Comparison of ENCODE assay signal across 8 cellular contexts in the genomic region with DNA sequence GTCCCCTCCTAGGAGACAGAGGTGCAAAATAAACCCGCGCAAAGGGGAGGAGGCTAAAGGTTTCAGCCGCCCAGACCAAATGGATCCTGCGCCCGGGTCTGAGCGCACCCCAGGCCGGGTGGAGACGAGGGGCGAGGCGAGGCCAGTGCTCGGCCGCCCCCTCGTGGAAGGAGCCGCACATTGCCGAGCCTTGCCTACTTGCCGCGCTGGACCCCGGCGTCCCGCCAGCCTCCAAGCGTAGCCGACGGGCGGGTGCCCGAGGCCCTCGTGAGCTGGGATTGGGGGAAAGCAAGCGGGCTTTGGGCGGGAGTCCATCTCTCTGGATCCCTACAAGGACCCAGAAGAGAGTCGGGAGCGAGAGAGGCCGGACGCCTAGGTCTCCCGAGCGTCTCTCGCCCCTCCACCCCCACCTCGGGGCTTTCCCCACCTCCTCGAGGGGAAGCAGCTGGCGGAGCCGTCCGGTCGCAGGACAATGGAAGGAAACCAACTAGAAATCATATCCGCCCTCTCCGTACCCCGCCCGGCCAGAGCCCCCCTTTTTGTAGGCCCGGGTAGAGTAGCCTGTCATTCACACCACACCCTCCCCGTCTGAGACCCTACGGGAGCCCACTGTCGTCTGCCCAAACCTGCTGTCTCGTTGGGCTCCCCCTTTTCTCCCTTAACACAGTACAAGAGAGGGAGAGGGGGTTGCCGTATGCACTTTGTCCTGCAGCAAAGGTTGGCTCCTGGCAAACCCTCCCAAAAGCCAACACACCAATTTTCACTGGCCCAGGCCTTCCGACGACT. TPM values are rescaled to one million over a fixed set of nuclear protein-coding genes. Genes with fewer than 3 reads are reported as not detected.
DNase-seq lines count a peak whose midpoint lies in the region; ATAC-seq, FAIRE-seq and TF ChIP-seq lines count a peak whose summit lies in the region.

No MANE protein-coding gene starts in this region.

- no peak overlapping the region for H3K27ac ChIP-seq in CD4-positive, alpha-beta memory T cell (ENCODE audit: low read depth, low read length)
- H3K27ac ChIP-seq in IMR-90 (ENCODE audit: insufficient read depth, low read length) (no peak overlapping the region), SJSA1 (no peak overlapping the region), trophoblast cell (ENCODE audit: low read depth, low read length) (no peak overlapping the region)

- peak; percentile 73 to 79 (median 74) for DNase-seq in CD4-positive, alpha-beta memory T cell
- DNase-seq in IMR-90 (peak; percentile 36), SJSA1 (ENCODE audit: low read depth in 1 of 2, low spot score in 2 of 2) (peak; percentile 64 to 71), Right ventricle myocardium superior (peak; percentile 91), trophoblast cell (peak; percentile 47 to 77), urothelium cell line (ENCODE audit: low spot score) (peak; percentile 80)

- H2AFZ ChIP-seq in IMR-90 (replicated peaks; ENCODE audit: low read length, poor library complexity), result peak overlapping the region; percentile 95
- H2AFZ ChIP-seq in trophoblast cell (ENCODE audit: insufficient read depth, low read length, poor library complexity), result peak overlapping the region; percentile 89

- no peak overlapping the region for H2AK5ac ChIP-seq in IMR-90 (ENCODE audit: low read depth, low read length)
- H2AK5ac ChIP-seq in trophoblast cell (ENCODE audit: low read length), result no peak overlapping the region

- peaks cover 42% of the 10 kb centered on the region for H3K4me1 ChIP-seq in CD4-positive, alpha-beta memory T cell (ENCODE audit: insufficient read depth, low read length)
- H3K4me1 ChIP-seq in IMR-90 (ENCODE audit: control insufficient read depth, insufficient read depth, low read length) (peaks cover 4% of the 10 kb centered on the region; the same call in 1 of the 2 replicates), SJSA1 (replicated peaks) (peaks cover 22% of the 10 kb centered on the region), trophoblast cell (ENCODE audit: control insufficient read depth in 1 of 2, insufficient read depth in 2 of 2, low read length in 2 of 2) (peaks cover 9 to 17% of the 10 kb centered on the region in 2 experiments)

- H3K56ac ChIP-seq in IMR-90 (ENCODE audit: extremely low read depth, insufficient read depth, low read length), result no peak overlapping the region

- no peaks in the 10 kb centered on the region for H3K79me2 ChIP-seq in trophoblast cell (ENCODE audit: control insufficient read depth, insufficient read depth, low read length, poor library complexity)

- H4K8ac ChIP-seq in IMR-90 (ENCODE audit: low read depth in 2 of 2, low read length in 2 of 2) (peak overlapping the region; percentile 45 to 79; a peak in 3 of 4 replicates), trophoblast cell (ENCODE audit: low read depth, low read length) (peak overlapping the region; percentile 76)

- H3K4me3 Mint-ChIP-seq in CD4-positive, alpha-beta memory T cell, result peak overlapping the region; percentile 63 to 88 (median 76)
- H3K4me3 Mint-ChIP-seq in activated naive CD4-positive, alpha-beta T cell treated with anti-CD3 and anti-CD28 coated beads, Interleukin-2, amount 50 U/mL, for 24 hours, result peak overlapping the region; percentile 66

- H3K36me3 ChIP-seq in CD4-positive, alpha-beta memory T cell (ENCODE audit: insufficient read depth, low read length), result peaks cover 2% of the 10 kb centered on the region
- no peaks in the 10 kb centered on the region for H3K36me3 ChIP-seq in IMR-90 (ENCODE audit: control insufficient read depth, insufficient read depth, low read length)
- peaks cover 1% of the 10 kb centered on the region; the same call in 1 of the 2 replicates for H3K36me3 ChIP-seq in SJSA1
- H3K36me3 ChIP-seq in trophoblast cell (ENCODE audit: control insufficient read depth in 1 of 2, insufficient read depth in 2 of 2, low read length in 2 of 2), result peaks cover 3% of the 10 kb centered on the region in 2 experiments

- POLR2A ChIA-PET in CD4-positive, alpha-beta memory T cell (lab: Charles Lee; ENCODE audit: partially characterized antibody), result interaction anchor here (1.0 to 3.2 kb wide), 9 partner anchors 6 to 108 kb away, joined by 3 to 18 read pairs (median 8); partner anchors contain the start of genes RNASEK and SLC16A13
- POLR2A ChIA-PET in IMR-90 (lab: Charles Lee; ENCODE audit: unreplicated experiment), result interaction anchor here (0.6 kb wide), 1 partner anchor 10 kb away, joined by 4 read pairs; no protein-coding TSS in a partner anchor

- H3K4ac ChIP-seq in IMR-90 (ENCODE audit: low read depth, low read length) (no peak overlapping the region; the same call in 1 of the 2 replicates), trophoblast cell (ENCODE audit: low read depth, low read length) (no peak overlapping the region)

- no peak overlapping the region for H2BK5ac ChIP-seq in IMR-90 (ENCODE audit: low read depth, low read length, poor library complexity, severe bottlenecking)
- no peak overlapping the region for H2BK5ac ChIP-seq in trophoblast cell (ENCODE audit: low read depth, low read length, poor library complexity)

- peak; percentile 78 for ATAC-seq in GM19452 (IDR thresholded peaks at IDR 0.05; ENCODE audit: unreplicated experiment)
- peak; percentile 89 for ATAC-seq in IMR-90 (ENCODE audit: low read depth)
- ATAC-seq in Right ventricle myocardium superior (ENCODE audit: poor library complexity), result peak; percentile 74

- H3K9ac ChIP-seq in IMR-90 (ENCODE audit: low read depth, low read length), result peak overlapping the region; percentile 24
- H3K9ac ChIP-seq in trophoblast cell (ENCODE audit: low read length), result no peak overlapping the region

- dilution Hi-C loops in IMR-90 (cut with HindIII; ENCODE audit: low sequenced_read_pairs, unreplicated experiment), result no loop called here

- H2BK15ac ChIP-seq in IMR-90 (ENCODE audit: low read depth, low read length), result no peak overlapping the region

- no peaks in the 10 kb centered on the region for H3K9me3 Mint-ChIP-seq in CD4-positive, alpha-beta memory T cell
- H3K9me3 Mint-ChIP-seq in activated naive CD4-positive, alpha-beta T cell treated with anti-CD3 and anti-CD28 coated beads, Interleukin-2, amount 50 U/mL, for 24 hours, result no peaks in the 10 kb centered on the region

- H4K20me1 ChIP-seq in IMR-90 (ENCODE audit: insufficient read depth, low read length), result no peaks in the 10 kb centered on the region

- H3K23ac ChIP-seq in IMR-90 (ENCODE audit: low read depth, low read length), result no peak overlapping the region
- H3K23ac ChIP-seq in trophoblast cell (ENCODE audit: low read length), result no peak overlapping the region

- H3K9me1 ChIP-seq in IMR-90 (ENCODE audit: insufficient read depth, low read length), result no peaks in the 10 kb centered on the region; the same call in 1 of the 2 replicates

- TF ChIP-seq POLR2A in IMR-90 (IDR thresholded peaks at IDR 0.05; ENCODE audit: low read depth, low read length), result 0 out of 2 replicates have a peak, but pooled peaks have one; percentile 39

- in situ Hi-C loops in IMR-90 (cut with MboI; ENCODE audit: low sequenced_read_pairs), result no loop called here

- H3K27ac Mint-ChIP-seq in CD4-positive, alpha-beta memory T cell, result peak overlapping the region; percentile 81 to 97 (median 91)
- H3K27ac Mint-ChIP-seq in activated naive CD4-positive, alpha-beta T cell treated with anti-CD3 and anti-CD28 coated beads, Interleukin-2, amount 50 U/mL, for 24 hours, result no peak overlapping the region

- H3K4me2 ChIP-seq in IMR-90 (ENCODE audit: low read depth, low read length) (peak overlapping the region; percentile 62), trophoblast cell (ENCODE audit: low read length) (peak overlapping the region; percentile 59)

- intact Hi-C loops in CD4-positive, alpha-beta memory T cell (cut with micrococcal nuclease), result loop anchor here (1.0 kb wide), 2 partner anchors 111 to 179 kb away; no protein-coding TSS in a partner anchor
- intact Hi-C loops in IMR-90 (cut with micrococcal nuclease), result loop anchor here (1.0 to 5.0 kb wide), 3 partner anchors 109 to 356 kb away; no protein-coding TSS in a partner anchor
- intact Hi-C loops in Right ventricle myocardium superior (cut with DNase I), result loop anchor here (5.0 kb wide), 1 partner anchor 110 kb away; no protein-coding TSS in a partner anchor

- no peak overlapping the region for H2BK12ac ChIP-seq in trophoblast cell (ENCODE audit: low read length)

- peaks cover 21 to 60% (median 38%) of the 10 kb centered on the region in 4 donors for H3K4me1 Mint-ChIP-seq in CD4-positive, alpha-beta memory T cell
- H3K4me1 Mint-ChIP-seq in activated naive CD4-positive, alpha-beta T cell treated with anti-CD3 and anti-CD28 coated beads, Interleukin-2, amount 50 U/mL, for 24 hours, result peaks cover 42% of the 10 kb centered on the region

- H2BK120ac ChIP-seq in IMR-90 (ENCODE audit: low read depth, low read length) (no peak overlapping the region), trophoblast cell (ENCODE audit: insufficient read depth, low read length, poor library complexity) (peak overlapping the region; percentile 18)

- no peak for FAIRE-seq in urothelium cell line (lab: Jason Lieb, UNC)

- H4K5ac ChIP-seq in IMR-90 (ENCODE audit: low read depth, low read length), result 0 out of 2 replicates have a peak overlapping the region, but pooled peaks have one; percentile 14

- H2BK20ac ChIP-seq in IMR-90 (ENCODE audit: low read depth, low read length), result no peak overlapping the region

- CTCF ChIA-PET in CD4-positive, alpha-beta memory T cell (lab: Charles Lee; ENCODE audit: partially characterized antibody), result interaction anchor here (0.7 to 6.8 kb wide), 23 partner anchors 9 to 360 kb away, joined by 3 to 64 read pairs (median 6); partner anchors contain the start of genes RNASEK, SLC16A11 and SLC16A13
- CTCF ChIA-PET in IMR-90 (lab: Yijun Ruan, JAX), result interaction anchor here (0.6 to 1.6 kb wide), 5 partner anchors 10 to 398 kb away, joined by 3 to 13 read pairs (median 4); no protein-coding TSS in a partner anchor

- H4K12ac ChIP-seq in trophoblast cell (ENCODE audit: low read depth, low read length), result peak overlapping the region; percentile 48

- no peak overlapping the region for H4K91ac ChIP-seq in IMR-90 (ENCODE audit: insufficient read depth, low read depth, low read length)
- no peak overlapping the region for H4K91ac ChIP-seq in trophoblast cell (ENCODE audit: low read depth, low read length)

- peaks cover 0 to 3% of the 10 kb centered on the region in 2 donors for H3K27me3 Mint-ChIP-seq in CD4-positive, alpha-beta memory T cell
- H3K27me3 Mint-ChIP-seq in activated naive CD4-positive, alpha-beta T cell treated with anti-CD3 and anti-CD28 coated beads, Interleukin-2, amount 50 U/mL, for 24 hours, result no peaks in the 10 kb centered on the region

- peak; percentile 80 for TF ChIP-seq RAD21 in IMR-90 (IDR thresholded peaks at IDR 0.05; ENCODE audit: low read length)

- H2AK9ac ChIP-seq in IMR-90 (replicated peaks; ENCODE audit: low read depth, low read length, poor library complexity), result peak overlapping the region; percentile 83

- WGBS in IMR-90 (ENCODE audit: extremely low coverage in 2 of 2, insufficient read length in 1 of 2), 2 experiments, result 4% methylated on average over 15 of the region's 53 CpGs; no CpG with 5 or more reads in 1 of the 2 experiments
- WGBS in trophoblast cell (ENCODE audit: extremely low coverage, insufficient coverage, insufficient read length), result no CpG with 5 or more reads among the region's 53 CpGs

- H3K79me1 ChIP-seq in IMR-90 (ENCODE audit: low read depth in 1 of 2, low read length in 2 of 2), result no peaks in the 10 kb centered on the region
- peaks cover 2% of the 10 kb centered on the region for H3K79me1 ChIP-seq in trophoblast cell (ENCODE audit: low read length)

- no peaks in the 10 kb centered on the region for H3K9me3 ChIP-seq in CD4-positive, alpha-beta memory T cell (ENCODE audit: control insufficient read depth in 1 of 2, low read length in 2 of 2)
- H3K9me3 ChIP-seq in IMR-90 (ENCODE audit: control insufficient read depth, insufficient read depth, low read length) (no peaks in the 10 kb centered on the region), SJSA1 (replicated peaks) (no peaks in the 10 kb centered on the region), trophoblast cell (ENCODE audit: insufficient read depth, low read depth, low read length) (peaks cover 6% of the 10 kb centered on the region)

- H3K27me3 ChIP-seq in CD4-positive, alpha-beta memory T cell (ENCODE audit: insufficient read depth, low read length), result no peaks in the 10 kb centered on the region
- peaks cover 10% of the 10 kb centered on the region; the same call in 1 of the 2 replicates for H3K27me3 ChIP-seq in IMR-90 (ENCODE audit: control insufficient read depth, insufficient read depth, low read length)
- no peaks in the 10 kb centered on the region for H3K27me3 ChIP-seq in SJSA1 (replicated peaks)
- peaks cover 14% of the 10 kb centered on the region for H3K27me3 ChIP-seq in trophoblast cell (ENCODE audit: insufficient read depth, low read length)

- H3K14ac ChIP-seq in IMR-90 (replicated peaks; ENCODE audit: low read depth, low read length) (no peak overlapping the region), trophoblast cell (ENCODE audit: low read length) (no peak overlapping the region)

- no TSS peak for BruUV-seq in IMR-90 (replicated peaks; lab: Mats Ljungman, UMichigan)

- H3K36me3 Mint-ChIP-seq in CD4-positive, alpha-beta memory T cell, result peaks cover 1 to 4% of the 10 kb centered on the region in 2 donors
- H3K36me3 Mint-ChIP-seq in activated naive CD4-positive, alpha-beta T cell treated with anti-CD3 and anti-CD28 coated beads, Interleukin-2, amount 50 U/mL, for 24 hours, result no peaks in the 10 kb centered on the region

- H3K18ac ChIP-seq in IMR-90 (ENCODE audit: low read depth, low read length), result no peak overlapping the region
- H3K18ac ChIP-seq in trophoblast cell (ENCODE audit: low read length), result no peak overlapping the region

- peak overlapping the region; percentile 6 to 37 for H3K4me3 ChIP-seq in CD4-positive, alpha-beta memory T cell (ENCODE audit: low read length in 2 of 2)
- H3K4me3 ChIP-seq in IMR-90 (ENCODE audit: insufficient read depth, low read depth, low read length) (no peak overlapping the region), SJSA1 (peak overlapping the region; percentile 23), trophoblast cell (ENCODE audit: low read depth, low read length) (no peak overlapping the region)

- peak; percentile 87 for TF ChIP-seq CTCF in IMR-90 (conservative IDR thresholded peaks at IDR 0.05; ENCODE audit: low read depth, low read length)

RNA-seq across cellular contexts. Expression of gene BCL6B, which starts 0.7 kb away (rescaled TPM):
- total RNA-seq in CD4-positive, alpha-beta memory T cell, result not detected
- polyA plus RNA-seq in CD4-positive, alpha-beta memory T cell, result not detected
- total RNA-seq in IMR-90 (2012; rRNA removed) (not detected in 2 replicates), Right ventricle myocardium superior (12.6 TPM)
- polyA plus RNA-seq in IMR-90 (2012; rRNA removed), result not detected in 2 replicates
- polyA plus RNA-seq in IMR-90 (2012; cell fraction: cytosol; rRNA removed), result not detected in 2 replicates
- polyA plus RNA-seq in IMR-90 (2012; cell fraction: nucleus; rRNA removed; ENCODE audit: low replicate concordance), result 0.10 TPM in 1 of 2 replicates, not detected in the other
- not detected in 2 replicates for total RNA-seq in SJSA1 (2014; rRNA removed; shearing (Covaris generic))
- 0.14 and 0.31 TPM in 2 replicates for polyA plus RNA-seq in trophoblast cell (2013)

RNA-seq across cellular contexts. Expression of gene RNASEK, which starts 9.8 kb away (rescaled TPM):
- total RNA-seq in CD4-positive, alpha-beta memory T cell, result 100 to 1,000 TPM; 166 to 179 TPM
- polyA plus RNA-seq in CD4-positive, alpha-beta memory T cell, result 100 to 1,000 TPM; 410 to 812 TPM
- total RNA-seq in IMR-90 (2012; rRNA removed) (31.1 and 42.3 TPM in 2 replicates), Right ventricle myocardium superior (159 TPM)
- 165 and 183 TPM in 2 replicates for polyA plus RNA-seq in IMR-90 (2012; rRNA removed)
- polyA plus RNA-seq in IMR-90 (2012; cell fraction: cytosol; rRNA removed), result 121 and 678 TPM in 2 replicates
- 126 and 148 TPM in 2 replicates for polyA plus RNA-seq in IMR-90 (2012; cell fraction: nucleus; rRNA removed; ENCODE audit: low replicate concordance)
- 104 and 146 TPM in 2 replicates for total RNA-seq in SJSA1 (2014; rRNA removed; shearing (Covaris generic))
- polyA plus RNA-seq in trophoblast cell (2013), result 628 and 654 TPM in 2 replicates

RNA-seq across cellular contexts. Expression of gene SLC16A13, which starts 13.6 kb away (rescaled TPM):
- total RNA-seq in CD4-positive, alpha-beta memory T cell, result 10 to 100 TPM; 13.1 to 13.7 TPM
- polyA plus RNA-seq in CD4-positive, alpha-beta memory T cell, result 1 to 10 TPM in 1 of 2 donors, under 1 TPM in 1; 0.93 to 1.8 TPM
- total RNA-seq in IMR-90 (2012; rRNA removed), result under 0.01 and 0.18 TPM in 2 replicates
- 2.2 and 2.3 TPM in 2 replicates for polyA plus RNA-seq in IMR-90 (2012; rRNA removed)
- polyA plus RNA-seq in IMR-90 (2012; cell fraction: cytosol; rRNA removed), result 1.8 and 3.5 TPM in 2 replicates
- 4.2 and 6.8 TPM in 2 replicates for polyA plus RNA-seq in IMR-90 (2012; cell fraction: nucleus; rRNA removed; ENCODE audit: low replicate concordance)
- not detected in 2 replicates for total RNA-seq in SJSA1 (2014; rRNA removed; shearing (Covaris generic))
- 1.6 TPM for total RNA-seq in Right ventricle myocardium superior
- polyA plus RNA-seq in trophoblast cell (2013), result 23.2 and 24.9 TPM in 2 replicates

RNA-seq across cellular contexts. Expression of gene SLC16A11, which starts 21.7 kb away (rescaled TPM):
- 1 to 10 TPM in 1 of 2 experiments, under 1 TPM in 1; 0.89 to 1.2 TPM for total RNA-seq in CD4-positive, alpha-beta memory T cell
- polyA plus RNA-seq in CD4-positive, alpha-beta memory T cell, result under 1 TPM; 0.50 to 0.69 TPM
- total RNA-seq in IMR-90 (2012; rRNA removed) (not detected in 2 replicates), Right ventricle myocardium superior (0.56 TPM)
- not detected in 2 replicates for polyA plus RNA-seq in IMR-90 (2012; rRNA removed)
- 0.07 TPM in 1 of 2 replicates, not detected in the other for polyA plus RNA-seq in IMR-90 (2012; cell fraction: cytosol; rRNA removed)
- 0.08 and 0.35 TPM in 2 replicates for polyA plus RNA-seq in IMR-90 (2012; cell fraction: nucleus; rRNA removed; ENCODE audit: low replicate concordance)
- not detected in 2 replicates for total RNA-seq in SJSA1 (2014; rRNA removed; shearing (Covaris generic))
- polyA plus RNA-seq in trophoblast cell (2013), result 0.51 and 0.96 TPM in 2 replicates

RNA-seq across cellular contexts. Expression of gene ALOX12, which starts 26.3 kb away (rescaled TPM):
- not detected for total RNA-seq in CD4-positive, alpha-beta memory T cell
- under 1 TPM in 1 of 2 donors, not detected in 1; 0.19 TPM for polyA plus RNA-seq in CD4-positive, alpha-beta memory T cell
- total RNA-seq in IMR-90 (2012; rRNA removed) (not detected in 2 replicates), Right ventricle myocardium superior (not detected)
- 0.03 TPM in 1 of 2 replicates, not detected in the other for polyA plus RNA-seq in IMR-90 (2012; rRNA removed)
- polyA plus RNA-seq in IMR-90 (2012; cell fraction: cytosol; rRNA removed), result 0.03 TPM in 1 of 2 replicates, not detected in the other
- 0.08 TPM in 1 of 2 replicates, not detected in the other for polyA plus RNA-seq in IMR-90 (2012; cell fraction: nucleus; rRNA removed; ENCODE audit: low replicate concordance)
- total RNA-seq in SJSA1 (2014; rRNA removed; shearing (Covaris generic)), result not detected in 2 replicates
- polyA plus RNA-seq in trophoblast cell (2013), result 0.06 TPM in 1 of 2 replicates, not detected in the other

Comparison
In these comparisons a context has a peak if more than half of its experiments do, and no peak if none do; other contexts are left out.
1. DNase-seq: peak in every context shown above with its lines; median percentile 91 in Right ventricle myocardium superior; 80 in urothelium cell line; 74 in CD4-positive, alpha-beta memory T cell; 68 in SJSA1; 62 in trophoblast cell; 36 in IMR-90.
2. H3K4me3 ChIP-seq: peak in CD4-positive, alpha-beta memory T cell (2 of 2) and SJSA1 (single experiment); none in IMR-90 (single experiment) and trophoblast cell (single experiment).
3. RNA of gene BCL6B, which starts 0.7 kb away (total RNA-seq): 12.6 TPM in Right ventricle myocardium superior (single experiment); not detected in CD4-positive, alpha-beta memory T cell, not detected in IMR-90 and not detected in SJSA1; every median in the first group is over 10 times any median in the second.
4. Peak in every context shown above with its lines, with median percentiles within 50 percentile points of each other: ATAC-seq.